Comparison of ENCODE assay signal across 8 cellular contexts in the genomic region with DNA sequence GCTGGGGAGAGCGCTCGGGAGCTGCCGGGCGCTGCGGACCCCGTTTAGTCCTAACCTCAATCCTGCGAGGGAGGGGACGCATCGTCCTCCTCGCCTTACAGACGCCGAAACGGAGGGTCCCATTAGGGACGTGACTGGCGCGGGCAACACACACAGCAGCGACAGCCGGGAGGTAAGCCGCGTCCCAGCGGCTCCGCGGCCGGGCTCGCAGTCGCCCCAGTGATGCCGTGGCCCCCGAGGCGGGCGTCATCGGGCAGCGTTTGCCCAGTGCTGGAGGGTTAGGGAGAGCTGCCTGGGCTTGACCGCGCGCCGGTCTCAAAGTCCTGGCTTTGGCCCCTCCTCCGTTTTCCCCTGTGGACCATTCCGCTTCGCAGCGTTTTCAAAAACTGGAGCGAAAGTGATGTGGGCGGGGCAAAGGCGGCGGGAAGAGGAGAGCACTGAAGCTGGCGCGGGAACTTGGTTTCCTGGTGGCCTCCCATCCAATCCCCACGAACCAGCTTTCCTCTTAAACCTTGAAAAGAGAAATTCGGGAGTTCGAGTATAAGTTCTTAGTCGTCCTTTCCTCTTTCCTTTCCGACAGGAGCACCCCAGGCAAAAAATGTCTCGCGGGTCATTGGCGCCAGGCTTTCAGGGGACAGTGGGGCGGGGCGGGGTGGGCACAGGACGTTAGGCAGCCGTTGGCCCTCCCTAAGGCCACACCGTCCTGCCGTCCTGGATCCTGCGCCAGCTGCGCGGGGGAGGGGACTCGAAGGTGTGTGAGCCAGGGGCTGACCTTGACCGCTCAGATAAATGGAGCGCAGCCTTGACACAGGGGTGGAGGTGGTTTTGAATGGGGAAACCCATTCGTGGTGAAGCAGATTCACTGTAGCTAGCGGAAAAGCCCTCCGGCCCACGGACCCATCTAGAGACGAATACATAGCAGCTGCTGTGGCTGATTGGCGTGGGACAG. TPM values are rescaled to one million over a fixed set of nuclear protein-coding genes. Genes with fewer than 3 reads are reported as not detected.
DNase-seq lines count a peak whose midpoint lies in the region; ATAC-seq and TF ChIP-seq lines count a peak whose summit lies in the region.

No MANE protein-coding gene starts in this region.

- in situ Hi-C loops in G401 (cut with HindIII; ENCODE audit: low sequenced_read_pairs), result no loop called here

- H3K9me2 ChIP-seq in GM23338 (ENCODE audit: insufficient read depth), result no peaks in the 10 kb centered on the region
- H3K9me2 ChIP-seq in neural cell (ENCODE audit: insufficient read depth, low read length), result no peaks in the 10 kb centered on the region

- H3K27ac Mint-ChIP-seq in GM23338, result peak overlapping the region; percentile 90

- H3K27ac ChIP-seq in GM23338 (ENCODE audit: low read depth) (peak overlapping the region; percentile 88), KMS-11 (peak overlapping the region; percentile 90), neural cell (ENCODE audit: low read length) (no peak overlapping the region), suprapubic skin (no peak overlapping the region)

- TF ChIP-seq CTCF in GM23338 (conservative IDR thresholded peaks at IDR 0.05; ENCODE audit: low read depth in 2 of 2), result no peak
- TF ChIP-seq CTCF in KMS-11 (conservative IDR thresholded peaks at IDR 0.05; ENCODE audit: low read depth, low read length), result no peak
- TF ChIP-seq CTCF in neural cell (IDR thresholded peaks at IDR 0.05; ENCODE audit: poor library complexity, severe bottlenecking), result peak; percentile 13
- TF ChIP-seq CTCF in suprapubic skin (IDR thresholded peaks at IDR 0.05), result no peak

- H3K4me1 ChIP-seq in GM23338 (ENCODE audit: insufficient read depth) (peaks cover 10% of the 10 kb centered on the region), KMS-11 (ENCODE audit: low read depth, poor library complexity, severe bottlenecking) (peaks cover 21% of the 10 kb centered on the region), suprapubic skin (peaks cover 16% of the 10 kb centered on the region)

- H3K36me3 ChIP-seq in GM23338 (ENCODE audit: insufficient read depth) (peaks cover 9% of the 10 kb centered on the region), KMS-11 (ENCODE audit: insufficient read depth) (peaks cover 8% of the 10 kb centered on the region; the same call in 1 of the 2 replicates), neural cell (ENCODE audit: insufficient read depth, low read length) (no peaks in the 10 kb centered on the region), suprapubic skin (no peaks in the 10 kb centered on the region)

- H3K79me2 ChIP-seq in GM23338 (replicated peaks; ENCODE audit: insufficient read depth), result peaks cover 44% of the 10 kb centered on the region
- H3K79me2 ChIP-seq in KMS-11 (ENCODE audit: insufficient read depth, low read depth), result peaks cover 47% of the 10 kb centered on the region
- H3K79me2 ChIP-seq in neural cell (replicated peaks; ENCODE audit: insufficient read depth, low read length), result no peaks in the 10 kb centered on the region

- peaks cover 38% of the 10 kb centered on the region for H3K4me1 Mint-ChIP-seq in GM23338

- H3F3A ChIP-seq in GM23338 (replicated peaks; ENCODE audit: low read depth) (peaks cover 14% of the 10 kb centered on the region), neural cell (ENCODE audit: insufficient read depth, low read length, poor library complexity, severe bottlenecking) (no peaks in the 10 kb centered on the region)

- no peaks in the 10 kb centered on the region for H3K27me3 ChIP-seq in GM23338 (ENCODE audit: insufficient read depth)
- no peaks in the 10 kb centered on the region for H3K27me3 ChIP-seq in KMS-11 (ENCODE audit: insufficient read depth, low read depth)
- no peaks in the 10 kb centered on the region for H3K27me3 ChIP-seq in neural cell (ENCODE audit: insufficient read depth, low read depth, low read length)
- H3K27me3 ChIP-seq in suprapubic skin, result peaks cover 5% of the 10 kb centered on the region

- 9% methylated on average over 24 of the region's 72 CpGs for WGBS in suprapubic skin

- DNase-seq in G401 (ENCODE audit: low spot score) (peak; percentile 67), GM23338 (ENCODE audit: low spot score) (peak; percentile 96), foreskin melanocyte (peak; percentile 89), suprapubic skin (ENCODE audit: low spot score in 2 of 2) (peak; percentile 80 to 84)
- DNase-seq in activated T-helper 9 cell treated with anti-CD3 and anti-CD28 coated beads, Interleukin-2, amount 50 U/mL, for 16 hours (ENCODE audit: low read depth), result peak; percentile 17

- ATAC-seq in GM23338, result peak; percentile 80

- TF ChIP-seq POLR2A in suprapubic skin (IDR thresholded peaks at IDR 0.05), result no peak

- TF ChIP-seq EP300 in neural cell (conservative IDR thresholded peaks at IDR 0.05; ENCODE audit: poor library complexity, severe bottlenecking) (no peak), suprapubic skin (IDR thresholded peaks at IDR 0.05) (no peak)

- peak overlapping the region; percentile 95 for H3K4me3 ChIP-seq in GM23338
- H3K4me3 ChIP-seq in KMS-11 (IDR thresholded peaks at IDR 0.05; ENCODE audit: insufficient read depth, low read depth, low read length), result no peak overlapping the region
- peak overlapping the region; percentile 99 for H3K4me3 ChIP-seq in neural cell (ENCODE audit: low read length)
- H3K4me3 ChIP-seq in suprapubic skin, result peak overlapping the region; percentile 67

- H3K4me3 Mint-ChIP-seq in GM23338, result peak overlapping the region; percentile 94

- H3K36me3 Mint-ChIP-seq in GM23338 (ENCODE audit: low read depth), result peaks cover 55% of the 10 kb centered on the region

- peaks cover 15% of the 10 kb centered on the region for H3K27me3 Mint-ChIP-seq in GM23338 (ENCODE audit: insufficient read depth, low read depth, poor library complexity)

- H3K4me2 ChIP-seq in GM23338 (peak overlapping the region; percentile 91), KMS-11 (peak overlapping the region; percentile 72), neural cell (ENCODE audit: low read length) (peak overlapping the region; percentile 42)

- TF ChIP-seq RAD21 in neural cell (conservative IDR thresholded peaks at IDR 0.05), result no peak

- H3K9ac ChIP-seq in KMS-11 (peak overlapping the region; percentile 90), neural cell (ENCODE audit: low read length) (peak overlapping the region; percentile 55)

- no peaks in the 10 kb centered on the region for H3K9me3 ChIP-seq in neural cell (ENCODE audit: low read length)
- no peaks in the 10 kb centered on the region for H3K9me3 ChIP-seq in suprapubic skin

- H2AFZ ChIP-seq in GM23338 (peak overlapping the region; percentile 64), KMS-11 (ENCODE audit: low read depth) (peak overlapping the region; percentile 38), neural cell (ENCODE audit: low read depth, low read length) (peak overlapping the region; percentile 43)

- H4K20me1 ChIP-seq in GM23338 (replicated peaks; ENCODE audit: insufficient read depth) (peaks cover 4% of the 10 kb centered on the region; the same call in 1 of the 2 replicates), KMS-11 (ENCODE audit: insufficient read depth) (no peaks in the 10 kb centered on the region), neural cell (ENCODE audit: insufficient read depth) (no peaks in the 10 kb centered on the region)

- H3K9me3 Mint-ChIP-seq in GM23338, result peaks cover 15% of the 10 kb centered on the region

TF ChIP-seq in GM23338, 12 proteins besides CTCF, POLR2A, EP300 and RAD21:
- peak; percentile 86 for TF ChIP-seq CREB1 (CRISPR knock-in tag; IDR thresholded peaks at IDR 0.05; ENCODE audit: low read depth)
- TF ChIP-seq POLR2AphosphoS5 (IDR thresholded peaks at IDR 0.05; ENCODE audit: low read depth), result peak; percentile 77; the same call in 1 of the 2 replicates
- no peak for TF ChIP-seq EZH2phosphoT487 (IDR thresholded peaks at IDR 0.05; ENCODE audit: unreplicated experiment)

TF ChIP-seq in PFSK-1, 5 proteins besides CTCF, POLR2A, EP300 and RAD21 (continues in another document):
- no peak for TF ChIP-seq FOXP2 (optimal IDR thresholded peaks at IDR 0.05; ENCODE audit: borderline replicate concordance, extremely low read depth, extremely low read length, insufficient read depth)
- TF ChIP-seq TAF1 (IDR thresholded peaks at IDR 0.05; ENCODE audit: borderline replicate concordance, insufficient read depth, low read length), result 0 out of 2 replicates have a peak, but pooled peaks have one; percentile 46
- peak; percentile 75 for TF ChIP-seq POLR2AphosphoS5 (IDR thresholded peaks at IDR 0.05; ENCODE audit: low read depth, low read length)
- no peak; the same call in 1 of the 2 replicates for TF ChIP-seq SIN3A (IDR thresholded peaks at IDR 0.05; ENCODE audit: borderline replicate concordance, insufficient read depth, low read length)

TF ChIP-seq in neural cell, 6 proteins besides CTCF, POLR2A, EP300 and RAD21:
- no peak for TF ChIP-seq EZH2 (IDR thresholded peaks at IDR 0.05; ENCODE audit: borderline replicate concordance, insufficient read depth, low read length, poor library complexity, severe bottlenecking)
- TF ChIP-seq MXI1 (conservative IDR thresholded peaks at IDR 0.05; ENCODE audit: poor library complexity, severe bottlenecking), result peak; percentile 70

RNA-seq across cellular contexts. Expression of a gene that starts 0.8 kb away (rescaled TPM):
- 136 and 166 TPM in 2 replicates for total RNA-seq in G401 (2014; rRNA removed; shearing (Covaris generic))
- total RNA-seq in GM23338 (2014; rRNA removed; shearing (Covaris generic)), result 52.9 and 60.5 TPM in 2 replicates
- polyA plus RNA-seq in GM23338 (2016; fragmentation: Nextera tagmentation; extraction: Ambion mirVana) (62.9 and 72.3 TPM in 2 replicates), neural cell (1.9 and 3.3 TPM in 2 replicates)
- polyA plus RNA-seq in PFSK-1 (2012; ENCODE audit: insufficient read length, low read depth), result 68.0 TPM
- 0.97 and 3.1 TPM in 2 replicates for polyA minus RNA-seq in neural cell
- total RNA-seq in suprapubic skin, result 1 to 10 TPM; 2.6 to 5.9 (median 3.2) TPM

RNA-seq across cellular contexts. Expression of a gene that starts 54.2 kb away (rescaled TPM):
- 57.1 and 88.7 TPM in 2 replicates for total RNA-seq in G401 (2014; rRNA removed; shearing (Covaris generic))
- 20.5 and 36.4 TPM in 2 replicates for total RNA-seq in GM23338 (2014; rRNA removed; shearing (Covaris generic))
- 30.1 and 32.0 TPM in 2 replicates for polyA plus RNA-seq in GM23338 (2016; fragmentation: Nextera tagmentation; extraction: Ambion mirVana)
- 12.9 TPM for polyA plus RNA-seq in PFSK-1 (2012; ENCODE audit: insufficient read length, low read depth)
- polyA plus RNA-seq in neural cell, result 4.3 and 9.0 TPM in 2 replicates
- 4.1 and 7.3 TPM in 2 replicates for polyA minus RNA-seq in neural cell
- total RNA-seq in suprapubic skin, result 100 to 1,000 TPM in 1 of 4 donors, 10 to 100 TPM in 3; 31.8 to 159 (median 64.3) TPM

Comparison
In these comparisons a context has a peak if more than half of its experiments do, and no peak if none do; other contexts are left out.
1. DNase-seq: peak in every context shown above with its lines; median percentile 96 in GM23338; 89 in foreskin melanocyte; 82 in suprapubic skin; 67 in G401; 17 in activated T-helper 9 cell treated with anti-CD3 and anti-CD28 coated beads, Interleukin-2, amount 50 U/mL, for 16 hours.
2. H3K27ac ChIP-seq: peak in GM23338 (single experiment) and KMS-11 (single experiment); none in neural cell (single experiment) and suprapubic skin (single experiment).
3. Peak in every context shown above with its lines, with median percentiles within 50 percentile points of each other: H2AFZ ChIP-seq and H3K4me2 ChIP-seq.